Comparison of ENCODE assay signal across 18 cellular contexts in genomic region chr1:77024500-77024899, GRCh38.
DNase-seq lines count a peak whose midpoint lies in the region; ATAC-seq and TF ChIP-seq lines count a peak whose summit lies in the region.
"Had no signal": no experiment of that assay in that cellular context is flagged by ENCODE, and none has a peak within 500 bp of the region (broad histone marks: within the 10 kb centered on the region; RNA-seq: fewer than 3 reads in every experiment).

No MANE protein-coding gene starts in this region.

- no peak overlapping the region for H3K27ac ChIP-seq in GM23338 (ENCODE audit: low read depth)
- H3K27ac ChIP-seq: 22Rv1, KMS-11 had no signal

- no peaks in the 10 kb centered on the region for H3K27me3 ChIP-seq in GM23338 (ENCODE audit: insufficient read depth)

- H3K4me1 Mint-ChIP-seq in GM23338, result peaks cover 28% of the 10 kb centered on the region
- no peaks in the 10 kb centered on the region for H3K4me1 Mint-ChIP-seq in natural killer cell treated with Interleukin-12 subunit alpha and Interleukin-12 subunit beta and Interleukin-15 and Interleukin-18, amount 100 ng/mL, for 72 hours (ENCODE audit: low read depth in 2 of 2)
- H3K4me1 Mint-ChIP-seq: CD14-positive monocyte had no signal

- H3K4me3 ChIP-seq in GM23338, result no peak overlapping the region

- H3K36me3 ChIP-seq in GM23338 (ENCODE audit: insufficient read depth), result no peaks in the 10 kb centered on the region

- no peak for TF ChIP-seq CTCF in GM23338 (conservative IDR thresholded peaks at IDR 0.05; ENCODE audit: low read depth in 2 of 2)

- peaks cover 14% of the 10 kb centered on the region; the same call in 1 of the 2 replicates for H3K9me2 ChIP-seq in GM23338 (ENCODE audit: insufficient read depth)
- H3K9me2 ChIP-seq: SK-N-SH had no signal

- no peak overlapping the region for H3K4me2 ChIP-seq in GM23338
- H3K4me2 ChIP-seq: KMS-11, SK-N-SH had no signal

- H2AFZ ChIP-seq in GM23338, result no peak overlapping the region

- no peak overlapping the region for H3K4me3 Mint-ChIP-seq in GM23338
- H3K4me3 Mint-ChIP-seq in natural killer cell treated with Interleukin-12 subunit alpha and Interleukin-12 subunit beta and Interleukin-15 and Interleukin-18, amount 100 ng/mL, for 72 hours, result no peak overlapping the region
- H3K4me3 Mint-ChIP-seq: CD14-positive monocyte had no signal

- H3K36me3 Mint-ChIP-seq in GM23338 (ENCODE audit: low read depth), result no peaks in the 10 kb centered on the region
- H3K36me3 Mint-ChIP-seq in natural killer cell treated with Interleukin-12 subunit alpha and Interleukin-12 subunit beta and Interleukin-15 and Interleukin-18, amount 100 ng/mL, for 72 hours, result no peaks in the 10 kb centered on the region
- H3K36me3 Mint-ChIP-seq: CD14-positive monocyte had no signal

- peaks cover 7% of the 10 kb centered on the region for H3K4me1 ChIP-seq in GM23338 (ENCODE audit: insufficient read depth)

- no peaks in the 10 kb centered on the region for H3K79me2 ChIP-seq in GM23338 (replicated peaks; ENCODE audit: insufficient read depth)

- H3F3A ChIP-seq in GM23338 (replicated peaks; ENCODE audit: low read depth), result no peaks in the 10 kb centered on the region

- ATAC-seq in GM23338, result peak; percentile 45; the same call in 2 of the 3 replicates
- no peak for ATAC-seq in natural killer cell treated with Interleukin-12 subunit alpha and Interleukin-12 subunit beta and Interleukin-15 and Interleukin-18, amount 100 ng/mL, for 72 hours
- ATAC-seq: PC-3 had no signal

- no peak overlapping the region for H3K27ac Mint-ChIP-seq in GM23338
- H3K27ac Mint-ChIP-seq in natural killer cell treated with Interleukin-12 subunit alpha and Interleukin-12 subunit beta and Interleukin-15 and Interleukin-18, amount 100 ng/mL, for 72 hours, result no peak overlapping the region
- H3K27ac Mint-ChIP-seq: CD14-positive monocyte had no signal

- peaks cover 2% of the 10 kb centered on the region for H3K27me3 Mint-ChIP-seq in GM23338 (ENCODE audit: insufficient read depth, low read depth, poor library complexity)
- peaks cover 5 to 22% of the 10 kb centered on the region in 2 donors for H3K27me3 Mint-ChIP-seq in natural killer cell treated with Interleukin-12 subunit alpha and Interleukin-12 subunit beta and Interleukin-15 and Interleukin-18, amount 100 ng/mL, for 72 hours

- no peaks in the 10 kb centered on the region for H4K20me1 ChIP-seq in GM23338 (replicated peaks; ENCODE audit: insufficient read depth)

- H3K9me3 Mint-ChIP-seq in GM23338, result no peaks in the 10 kb centered on the region; the same call in 2 of the 3 replicates
- H3K9me3 Mint-ChIP-seq in natural killer cell treated with Interleukin-12 subunit alpha and Interleukin-12 subunit beta and Interleukin-15 and Interleukin-18, amount 100 ng/mL, for 72 hours, result no peaks in the 10 kb centered on the region

- DNase-seq in NCI-H146 (lab: John Stamatoyannopoulos, UW) (peak; percentile 19), NCI-H146 treated with DMSO at 0.1 percent for 48 hours (lab: John Stamatoyannopoulos, UW; ENCODE audit: unreplicated experiment) (no peak), GM23338 (ENCODE audit: low spot score) (peak; percentile 26), SW480 (ENCODE audit: low spot score) (peak; percentile 18), islet precursor cell (peak; percentile 67), foreskin melanocyte (no peak), GM03348 (ENCODE audit: low spot score) (no peak)
- no peak for DNase-seq in natural killer cell treated with Interleukin-12 subunit alpha and Interleukin-12 subunit beta and Interleukin-15 and Interleukin-18, amount 100 ng/mL, for 72 hours (ENCODE audit: low spot score)
- DNase-seq: GDM1, NCI-H1417, NCI-H2029 treated with DMSO at 0.1 percent for 48 hours, PC-3, RPMI8226, SHP77 treated with DMSO at 0.1 percent for 48 hours, SK-N-SH had no signal

TF ChIP-seq in GM23338, 12 proteins besides CTCF, POLR2A, EP300 and RAD21 (continues in another document):
- TF ChIP-seq JUNB (IDR thresholded peaks at IDR 0.05; ENCODE audit: unreplicated experiment), result no peak
- no peak for TF ChIP-seq ZNF462 (CRISPR knock-in tag; IDR thresholded peaks at IDR 0.05)
- no peak for TF ChIP-seq ETS1 (IDR thresholded peaks at IDR 0.05)
- TF ChIP-seq EZH2phosphoT487 (IDR thresholded peaks at IDR 0.05; ENCODE audit: unreplicated experiment), result no peak
- TF ChIP-seq STAT1 (IDR thresholded peaks at IDR 0.05; ENCODE audit: unreplicated experiment), result no peak
- TF ChIP-seq POLR2AphosphoS5 (IDR thresholded peaks at IDR 0.05; ENCODE audit: low read depth), result no peak

Comparison
In these comparisons a context has a peak if more than half of its experiments do, and no peak if none do; other contexts are left out.
1. DNase-seq: peak in NCI-H146 (single experiment), GM23338 (single experiment), SW480 (single experiment) and islet precursor cell (single experiment); none in NCI-H146 treated with DMSO at 0.1 percent for 48 hours (single experiment), foreskin melanocyte (single experiment), natural killer cell treated with Interleukin-12 subunit alpha and Interleukin-12 subunit beta and Interleukin-15 and Interleukin-18, amount 100 ng/mL, for 72 hours (single experiment) and GM03348 (single experiment).